In the genomic region with DNA sequence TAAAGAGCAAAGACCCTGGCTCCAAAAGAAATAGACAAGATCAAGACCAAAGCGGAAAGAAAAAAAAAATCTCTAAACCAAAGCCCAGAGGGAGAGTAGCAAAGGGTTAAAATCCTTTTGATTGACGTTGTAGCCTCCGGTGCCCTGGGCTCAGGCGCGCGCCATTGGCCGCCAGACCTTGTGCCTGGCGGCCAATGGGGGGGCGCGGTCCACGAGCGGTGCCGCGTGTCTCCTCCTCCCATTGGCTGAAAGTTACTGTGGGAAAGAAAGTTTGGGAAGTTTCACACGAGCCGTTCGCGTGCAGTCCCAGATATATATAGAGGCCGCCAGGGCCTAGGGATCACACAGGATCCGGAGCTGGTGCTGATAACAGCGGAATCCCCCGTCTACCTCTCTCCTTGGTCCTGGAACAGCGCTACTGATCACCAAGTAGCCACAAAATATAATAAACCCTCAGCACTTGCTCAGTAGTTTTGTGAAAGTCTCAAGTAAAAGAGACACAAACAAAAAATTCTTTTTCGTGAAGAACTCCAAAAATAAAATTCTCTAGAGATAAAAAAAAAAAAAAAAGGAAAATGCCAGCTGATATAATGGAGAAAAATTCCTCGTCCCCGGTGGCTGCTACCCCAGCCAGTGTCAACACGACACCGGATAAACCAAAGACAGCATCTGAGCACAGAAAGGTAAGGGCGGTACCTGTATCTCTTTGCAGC, we compare ENCODE assay signal across 8 cellular contexts. TPM values are rescaled to one million over a fixed set of nuclear protein-coding genes. Genes with fewer than 3 reads are reported as not detected.
DNase-seq lines count a peak whose midpoint lies in the region; FAIRE-seq and TF ChIP-seq lines count a peak whose summit lies in the region.

A gene with protein sequence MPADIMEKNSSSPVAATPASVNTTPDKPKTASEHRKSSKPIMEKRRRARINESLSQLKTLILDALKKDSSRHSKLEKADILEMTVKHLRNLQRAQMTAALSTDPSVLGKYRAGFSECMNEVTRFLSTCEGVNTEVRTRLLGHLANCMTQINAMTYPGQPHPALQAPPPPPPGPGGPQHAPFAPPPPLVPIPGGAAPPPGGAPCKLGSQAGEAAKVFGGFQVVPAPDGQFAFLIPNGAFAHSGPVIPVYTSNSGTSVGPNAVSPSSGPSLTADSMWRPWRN (plus strand): TSS at position 343 of the 713 bp plus-strand sequence. CDS start 233 bp downstream, at position 576.

- DNase-seq in ELR (ENCODE audit: low read depth) (peak; percentile 97), HFF-Myc (ENCODE audit: extremely low read depth, low read depth) (no peak), NCI-H2029 (lab: John Stamatoyannopoulos, UW) (peak; percentile 96), coronary artery (ENCODE audit: low spot score) (peak; percentile 96), kidney (peak; percentile 98), small intestine (peak; percentile 97), NCI-H446 treated with DMSO at 0.1 percent for 48 hours (lab: John Stamatoyannopoulos, UW) (no peak)

- intact Hi-C loops in kidney (cut with DNase I) = loop anchor here (10.0 kb wide), 2 partner anchors 131 to 351 kb away; no protein-coding TSS in a partner anchor

- no peaks in the 10 kb centered on the region for H3K27me3 ChIP-seq in small intestine (ENCODE audit: control insufficient read depth in 2 of 2, insufficient read depth in 2 of 2, low read length in 2 of 2)

- H3K36me3 ChIP-seq in kidney (ENCODE audit: control insufficient read depth in 1 of 2, insufficient read depth in 2 of 2, low read length in 2 of 2) (peaks cover 0 to 5% of the 10 kb centered on the region in 2 donors), small intestine (ENCODE audit: control insufficient read depth in 2 of 2, insufficient read depth in 2 of 2, low read length in 2 of 2) (no peaks in the 10 kb centered on the region)

- H3K9me3 ChIP-seq in kidney (ENCODE audit: control insufficient read depth in 1 of 2, low read length in 2 of 2) = no peaks in the 10 kb centered on the region
- no peaks in the 10 kb centered on the region for H3K9me3 ChIP-seq in small intestine (ENCODE audit: control insufficient read depth, low read depth)

- H3K9ac ChIP-seq in kidney (ENCODE audit: low read length in 2 of 2) = peak within 1 kb of the TSS; percentile 81 to 93

- TF ChIP-seq CTCF in HFF-Myc (IDR thresholded peaks at IDR 0.05; ENCODE audit: low read depth, low read length, missing control alignments) = no peak
- no peak for TF ChIP-seq CTCF in coronary artery (IDR thresholded peaks at IDR 0.05)
- no peak for TF ChIP-seq CTCF in kidney (IDR thresholded peaks at IDR 0.05; ENCODE audit: borderline replicate concordance, extremely low read depth, insufficient read depth)

- peaks cover 27 to 31% of the 10 kb centered on the region in 2 donors for H3K4me1 ChIP-seq in kidney (ENCODE audit: control insufficient read depth in 1 of 2, insufficient read depth in 1 of 2, low read depth in 1 of 2, low read length in 2 of 2)
- peaks cover 10 to 14% of the 10 kb centered on the region in 2 donors for H3K4me1 ChIP-seq in small intestine (ENCODE audit: control insufficient read depth in 2 of 2, insufficient read depth in 1 of 2, low read depth in 1 of 2, low read length in 1 of 2)

- FAIRE-seq in TTC549 (lab: Jason Lieb, UNC) = peak; percentile 95
- peak; percentile 92 for FAIRE-seq in kidney (lab: Jason Lieb, UNC)
- FAIRE-seq in small intestine (lab: Jason Lieb, UNC) = no peak

- peak within 1 kb of the TSS; percentile 99 for H3K27ac ChIP-seq in coronary artery
- peak within 1 kb of the TSS; percentile 97 for H3K27ac ChIP-seq in kidney (ENCODE audit: low read depth in 2 of 2, low read length in 2 of 2)
- peak within 1 kb of the TSS; percentile 91 to 97 for H3K27ac ChIP-seq in small intestine (ENCODE audit: low read depth in 1 of 2, low read length in 1 of 2)

- 0 to 2% (median 1%) methylated on average over 29 of the region's 29 CpGs for WGBS in small intestine, 3 donors

- H3K4me3 ChIP-seq in HFF-Myc (replicated peaks; ENCODE audit: low read depth, low read length) (peak within 1 kb of the TSS; percentile 55), coronary artery (peak within 1 kb of the TSS; percentile 91), kidney (ENCODE audit: low read length in 2 of 2) (peak within 1 kb of the TSS; percentile 87 to 96), small intestine (ENCODE audit: low read depth in 1 of 2, low read length in 2 of 2) (peak within 1 kb of the TSS; percentile 67 to 81)

RNA-seq across cellular contexts. Expression of the gene that starts here (rescaled TPM):
- total RNA-seq in kidney = 44.3 TPM
- polyA plus RNA-seq in kidney (ENCODE audit: insufficient read depth, low read depth, low replicate concordance) (77.4 TPM), small intestine (10 to 100 TPM; 12.3 to 38.1 (median 17.0) TPM)

Comparison
In these comparisons a context has a peak if more than half of its experiments do, and no peak if none do; other contexts are left out.
1. DNase-seq: peak in ELR (single experiment), NCI-H2029 (single experiment), coronary artery (single experiment), kidney (single experiment) and small intestine (single experiment); none in HFF-Myc (single experiment) and NCI-H446 treated with DMSO at 0.1 percent for 48 hours (single experiment).
2. Peak in every context shown above with its lines, with median percentiles within 50 percentile points of each other: H3K4me3 ChIP-seq and H3K27ac ChIP-seq.